In the genomic region with DNA sequence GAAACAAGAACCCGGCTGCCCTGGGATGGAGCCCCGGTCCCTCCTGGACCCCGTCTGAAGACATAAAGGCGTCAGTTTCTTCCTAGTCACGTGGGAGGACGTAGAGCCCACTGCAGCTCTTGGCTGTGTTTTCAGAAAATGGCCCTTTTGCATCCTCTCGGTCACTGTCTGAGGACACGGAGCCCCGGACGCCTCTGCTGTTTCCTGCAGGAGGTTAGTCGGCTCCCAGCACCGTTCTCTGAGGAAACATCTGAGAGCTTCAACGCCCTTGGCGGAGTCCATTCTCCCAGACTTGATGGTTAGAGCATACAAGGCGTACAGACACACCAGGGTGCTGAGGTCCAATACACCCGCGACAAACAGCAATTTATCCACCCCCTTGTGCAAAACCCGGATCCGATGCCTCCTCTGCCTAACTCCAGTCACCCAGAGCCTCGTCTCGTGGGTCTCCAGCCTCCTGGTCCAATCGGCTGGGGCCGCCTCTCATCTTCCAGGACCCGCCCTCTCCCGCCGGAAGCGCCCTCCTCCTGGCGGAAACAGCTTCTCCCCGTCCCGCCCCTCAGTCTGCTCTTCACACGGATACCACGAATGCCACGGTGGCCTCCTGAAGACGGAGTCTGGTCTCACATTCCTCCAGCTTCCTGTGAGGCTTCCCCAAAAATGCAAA, we compare ENCODE assay signal across 2 cellular contexts.
A peak's percentile ranks its signal among the peaks of the same experiment; 100 is the strongest.
TF ChIP-seq lines count a peak whose summit lies in the region.

No MANE protein-coding gene starts in this region.

TF ChIP-seq in GM23338, 12 proteins besides CTCF, POLR2A, EP300 and RAD21 (continues in another document):
- no peak for TF ChIP-seq REST (IDR thresholded peaks at IDR 0.05; ENCODE audit: unreplicated experiment)
- TF ChIP-seq, protein P1, sequence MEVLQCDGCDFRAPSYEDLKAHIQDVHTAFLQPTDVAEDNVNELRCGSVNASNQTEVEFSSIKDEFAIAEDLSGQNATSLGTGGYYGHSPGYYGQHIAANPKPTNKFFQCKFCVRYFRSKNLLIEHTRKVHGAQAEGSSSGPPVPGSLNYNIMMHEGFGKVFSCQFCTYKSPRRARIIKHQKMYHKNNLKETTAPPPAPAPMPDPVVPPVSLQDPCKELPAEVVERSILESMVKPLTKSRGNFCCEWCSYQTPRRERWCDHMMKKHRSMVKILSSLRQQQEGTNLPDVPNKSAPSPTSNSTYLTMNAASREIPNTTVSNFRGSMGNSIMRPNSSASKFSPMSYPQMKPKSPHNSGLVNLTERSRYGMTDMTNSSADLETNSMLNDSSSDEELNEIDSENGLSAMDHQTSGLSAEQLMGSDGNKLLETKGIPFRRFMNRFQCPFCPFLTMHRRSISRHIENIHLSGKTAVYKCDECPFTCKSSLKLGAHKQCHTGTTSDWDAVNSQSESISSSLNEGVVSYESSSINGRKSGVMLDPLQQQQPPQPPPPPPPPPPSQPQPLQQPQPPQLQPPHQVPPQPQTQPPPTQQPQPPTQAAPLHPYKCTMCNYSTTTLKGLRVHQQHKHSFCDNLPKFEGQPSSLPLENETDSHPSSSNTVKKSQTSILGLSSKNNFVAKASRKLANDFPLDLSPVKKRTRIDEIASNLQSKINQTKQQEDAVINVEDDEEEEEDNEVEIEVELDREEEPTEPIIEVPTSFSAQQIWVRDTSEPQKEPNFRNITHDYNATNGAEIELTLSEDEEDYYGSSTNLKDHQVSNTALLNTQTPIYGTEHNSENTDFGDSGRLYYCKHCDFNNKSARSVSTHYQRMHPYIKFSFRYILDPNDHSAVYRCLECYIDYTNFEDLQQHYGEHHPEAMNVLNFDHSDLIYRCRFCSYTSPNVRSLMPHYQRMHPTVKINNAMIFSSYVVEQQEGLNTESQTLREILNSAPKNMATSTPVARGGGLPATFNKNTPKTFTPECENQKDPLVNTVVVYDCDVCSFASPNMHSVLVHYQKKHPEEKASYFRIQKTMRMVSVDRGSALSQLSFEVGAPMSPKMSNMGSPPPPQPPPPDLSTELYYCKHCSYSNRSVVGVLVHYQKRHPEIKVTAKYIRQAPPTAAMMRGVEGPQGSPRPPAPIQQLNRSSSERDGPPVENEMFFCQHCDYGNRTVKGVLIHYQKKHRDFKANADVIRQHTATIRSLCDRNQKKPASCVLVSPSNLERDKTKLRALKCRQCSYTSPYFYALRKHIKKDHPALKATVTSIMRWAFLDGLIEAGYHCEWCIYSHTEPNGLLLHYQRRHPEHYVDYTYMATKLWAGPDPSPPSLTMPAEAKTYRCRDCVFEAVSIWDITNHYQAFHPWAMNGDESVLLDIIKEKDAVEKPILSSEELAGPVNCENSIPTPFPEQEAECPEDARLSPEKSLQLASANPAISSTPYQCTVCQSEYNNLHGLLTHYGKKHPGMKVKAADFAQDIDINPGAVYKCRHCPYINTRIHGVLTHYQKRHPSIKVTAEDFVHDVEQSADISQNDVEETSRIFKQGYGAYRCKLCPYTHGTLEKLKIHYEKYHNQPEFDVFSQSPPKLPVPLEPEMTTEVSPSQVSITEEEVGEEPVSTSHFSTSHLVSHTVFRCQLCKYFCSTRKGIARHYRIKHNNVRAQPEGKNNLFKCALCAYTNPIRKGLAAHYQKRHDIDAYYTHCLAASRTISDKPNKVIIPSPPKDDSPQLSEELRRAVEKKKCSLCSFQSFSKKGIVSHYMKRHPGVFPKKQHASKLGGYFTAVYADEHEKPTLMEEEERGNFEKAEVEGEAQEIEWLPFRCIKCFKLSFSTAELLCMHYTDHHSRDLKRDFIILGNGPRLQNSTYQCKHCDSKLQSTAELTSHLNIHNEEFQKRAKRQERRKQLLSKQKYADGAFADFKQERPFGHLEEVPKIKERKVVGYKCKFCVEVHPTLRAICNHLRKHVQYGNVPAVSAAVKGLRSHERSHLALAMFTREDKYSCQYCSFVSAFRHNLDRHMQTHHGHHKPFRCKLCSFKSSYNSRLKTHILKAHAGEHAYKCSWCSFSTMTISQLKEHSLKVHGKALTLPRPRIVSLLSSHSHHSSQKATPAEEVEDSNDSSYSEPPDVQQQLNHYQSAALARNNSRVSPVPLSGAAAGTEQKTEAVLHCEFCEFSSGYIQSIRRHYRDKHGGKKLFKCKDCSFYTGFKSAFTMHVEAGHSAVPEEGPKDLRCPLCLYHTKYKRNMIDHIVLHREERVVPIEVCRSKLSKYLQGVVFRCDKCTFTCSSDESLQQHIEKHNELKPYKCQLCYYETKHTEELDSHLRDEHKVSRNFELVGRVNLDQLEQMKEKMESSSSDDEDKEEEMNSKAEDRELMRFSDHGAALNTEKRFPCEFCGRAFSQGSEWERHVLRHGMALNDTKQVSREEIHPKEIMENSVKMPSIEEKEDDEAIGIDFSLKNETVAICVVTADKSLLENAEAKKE (CRISPR knock-in tag; IDR thresholded peaks at IDR 0.05) = no peak
- TF ChIP-seq STAT1 (IDR thresholded peaks at IDR 0.05; ENCODE audit: unreplicated experiment) = no peak
- TF ChIP-seq EZH2phosphoT487 (IDR thresholded peaks at IDR 0.05; ENCODE audit: unreplicated experiment) = no peak
- TF ChIP-seq, protein P2, sequence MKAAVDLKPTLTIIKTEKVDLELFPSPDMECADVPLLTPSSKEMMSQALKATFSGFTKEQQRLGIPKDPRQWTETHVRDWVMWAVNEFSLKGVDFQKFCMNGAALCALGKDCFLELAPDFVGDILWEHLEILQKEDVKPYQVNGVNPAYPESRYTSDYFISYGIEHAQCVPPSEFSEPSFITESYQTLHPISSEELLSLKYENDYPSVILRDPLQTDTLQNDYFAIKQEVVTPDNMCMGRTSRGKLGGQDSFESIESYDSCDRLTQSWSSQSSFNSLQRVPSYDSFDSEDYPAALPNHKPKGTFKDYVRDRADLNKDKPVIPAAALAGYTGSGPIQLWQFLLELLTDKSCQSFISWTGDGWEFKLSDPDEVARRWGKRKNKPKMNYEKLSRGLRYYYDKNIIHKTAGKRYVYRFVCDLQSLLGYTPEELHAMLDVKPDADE (IDR thresholded peaks at IDR 0.05) = no peak
- TF ChIP-seq JUNB (IDR thresholded peaks at IDR 0.05; ENCODE audit: unreplicated experiment) = no peak
- no peak for TF ChIP-seq CREB1 (CRISPR knock-in tag; IDR thresholded peaks at IDR 0.05; ENCODE audit: low read depth)
- no peak for TF ChIP-seq ZNF331 (CRISPR knock-in tag; IDR thresholded peaks at IDR 0.05; ENCODE audit: low read depth)

TF ChIP-seq in K562, 482 proteins besides CTCF, POLR2A, EP300 and RAD21 (continued from another document):
- TF ChIP-seq, protein P3, sequence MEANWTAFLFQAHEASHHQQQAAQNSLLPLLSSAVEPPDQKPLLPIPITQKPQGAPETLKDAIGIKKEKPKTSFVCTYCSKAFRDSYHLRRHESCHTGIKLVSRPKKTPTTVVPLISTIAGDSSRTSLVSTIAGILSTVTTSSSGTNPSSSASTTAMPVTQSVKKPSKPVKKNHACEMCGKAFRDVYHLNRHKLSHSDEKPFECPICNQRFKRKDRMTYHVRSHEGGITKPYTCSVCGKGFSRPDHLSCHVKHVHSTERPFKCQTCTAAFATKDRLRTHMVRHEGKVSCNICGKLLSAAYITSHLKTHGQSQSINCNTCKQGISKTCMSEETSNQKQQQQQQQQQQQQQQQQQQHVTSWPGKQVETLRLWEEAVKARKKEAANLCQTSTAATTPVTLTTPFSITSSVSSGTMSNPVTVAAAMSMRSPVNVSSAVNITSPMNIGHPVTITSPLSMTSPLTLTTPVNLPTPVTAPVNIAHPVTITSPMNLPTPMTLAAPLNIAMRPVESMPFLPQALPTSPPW (CRISPR knock-in tag; IDR thresholded peaks at IDR 0.05) = peak; percentile 62
- TF ChIP-seq ZNF561 (CRISPR knock-in tag; conservative IDR thresholded peaks at IDR 0.05) (no peak), ATF1 (CRISPR knock-in tag; IDR thresholded peaks at IDR 0.05) (no peak), ATF1 (tag; IDR thresholded peaks at IDR 0.05) (no peak), CBFB (CRISPR knock-in tag; IDR thresholded peaks at IDR 0.05) (no peak), GABPA (tag; conservative IDR thresholded peaks at IDR 0.05; ENCODE audit: low read depth) (peak; percentile 88), ZBTB40 (IDR thresholded peaks at IDR 0.05) (peak; percentile 85), ZBTB40 (CRISPR knock-in tag; IDR thresholded peaks at IDR 0.05) (no peak), USF2 (CRISPR knock-in tag; IDR thresholded peaks at IDR 0.05) (peak; percentile 27; the same call in 1 of the 2 replicates), ZBTB5 (IDR thresholded peaks at IDR 0.05) (no peak)
